In genomic region chr11:44707094-44707493, GRCh38 we compare ENCODE assay signal across 10 cellular contexts. TPM values are rescaled to one million over a fixed set of nuclear protein-coding genes. Genes with fewer than 3 reads are reported as not detected.
"Had no signal": no experiment of that assay in that cellular context is flagged by ENCODE, and none has a peak within 500 bp of the region (broad histone marks: within the 10 kb centered on the region; RNA-seq: fewer than 3 reads in every experiment).

No MANE protein-coding gene starts in this region.

- H3K27ac ChIP-seq: HL-60, KMS-11 had no signal

- ATAC-seq: HepG2 had no signal

- H3K9ac ChIP-seq: KMS-11 had no signal

- H3K4me1 Mint-ChIP-seq: IgD-negative memory B cell had no signal

- H3K4me3 Mint-ChIP-seq: IgD-negative memory B cell had no signal

- H3K36me3 Mint-ChIP-seq: IgD-negative memory B cell had no signal

- DNase-seq: IMR-90, KBM-7, KG1 had no signal

- FAIRE-seq: HepG2, HTR-8/SVneo had no signal

- H3K4me2 ChIP-seq: KMS-11 had no signal

RNA-seq across cellular contexts. Expression of gene TSPAN18, which starts 19.7 kb away (rescaled TPM):
- total RNA-seq: HepG2, HT-29, HT1080 had no signal
- polyA plus RNA-seq: HepG2 had no signal
